8 cellular contexts compared by ENCODE assay signal in the genomic region with DNA sequence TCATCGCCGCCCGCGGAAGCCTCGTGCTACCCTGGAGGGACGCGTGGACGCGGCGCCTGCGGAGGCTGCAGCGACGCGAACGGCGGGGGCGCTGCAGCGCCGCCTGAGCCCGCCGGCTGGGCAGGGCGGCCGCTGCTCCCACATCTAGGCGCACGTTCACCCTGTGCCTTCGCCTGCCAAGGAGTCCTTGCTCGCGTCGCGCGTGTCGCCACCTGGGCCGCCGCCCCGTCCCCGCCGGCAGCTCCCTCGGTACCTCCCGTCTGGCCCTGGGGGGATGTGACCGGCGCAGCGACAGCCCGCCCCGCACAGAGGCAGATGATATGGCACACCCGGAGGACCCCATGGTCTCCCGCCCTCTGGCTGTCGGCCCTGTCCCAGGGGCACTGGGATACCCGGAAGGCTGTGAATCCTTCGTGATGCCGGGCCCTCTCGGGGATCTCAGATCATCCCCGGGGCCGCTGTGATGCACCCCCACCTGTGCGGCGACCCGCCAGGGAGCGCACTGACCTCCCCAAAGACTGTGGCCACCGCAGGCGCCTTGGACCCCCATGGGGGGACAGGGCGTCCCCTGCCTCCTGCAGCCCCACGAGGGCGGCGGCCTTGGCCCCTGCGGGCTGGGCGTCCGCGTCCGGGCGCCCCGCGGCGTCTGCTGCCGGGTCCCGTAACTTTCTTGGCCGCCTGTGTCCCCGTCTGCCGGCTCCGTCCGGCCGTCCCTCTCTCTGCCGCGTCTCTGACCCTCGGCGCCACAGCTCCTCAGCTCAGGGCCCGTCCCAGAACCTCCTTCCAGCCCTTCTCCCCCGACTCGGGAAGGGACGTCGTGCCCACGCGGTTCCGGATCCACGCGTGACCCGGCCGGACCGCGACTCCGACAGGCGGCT. TPM values are rescaled to one million over a fixed set of nuclear protein-coding genes. Genes with fewer than 3 reads are reported as not detected.
A peak's percentile ranks its signal among the peaks of the same experiment; 100 is the strongest.
DNase-seq lines count a peak whose midpoint lies in the region; ATAC-seq and TF ChIP-seq lines count a peak whose summit lies in the region.

No MANE protein-coding gene starts in this region.

- peak in 1 of 2 donors; percentile 64 for TF ChIP-seq POLR2A in lower leg skin (IDR thresholded peaks at IDR 0.05)

- H3K4me3 ChIP-seq in AG09309 (ENCODE audit: control insufficient read depth, low read depth, low read length) (peak overlapping the region; percentile 71), lower leg skin (ENCODE audit: low read depth, poor library complexity, severe bottlenecking) (peak overlapping the region; percentile 51)

- H3K36me3 Mint-ChIP-seq in dendritic cell treated with granulocyte-macrophage colony-stimulating factor and Interleukin-4, amounts not matched to agents 40 ng/mL and 50 ng/mL, for 4 days (ENCODE audit: low read depth) = peaks cover 8% of the 10 kb centered on the region

- peaks cover 37% of the 10 kb centered on the region for H3K27me3 Mint-ChIP-seq in dendritic cell treated with granulocyte-macrophage colony-stimulating factor and Interleukin-4, amounts not matched to agents 40 ng/mL and 50 ng/mL, for 4 days

- no peaks in the 10 kb centered on the region for H3K9me3 Mint-ChIP-seq in dendritic cell treated with granulocyte-macrophage colony-stimulating factor and Interleukin-4, amounts not matched to agents 40 ng/mL and 50 ng/mL, for 4 days

- H3K27ac Mint-ChIP-seq in dendritic cell treated with granulocyte-macrophage colony-stimulating factor and Interleukin-4, amounts not matched to agents 40 ng/mL and 50 ng/mL, for 4 days = peak overlapping the region; percentile 90

- peaks cover 50% of the 10 kb centered on the region for H3K4me1 Mint-ChIP-seq in dendritic cell treated with granulocyte-macrophage colony-stimulating factor and Interleukin-4, amounts not matched to agents 40 ng/mL and 50 ng/mL, for 4 days (ENCODE audit: low read depth)

- DNase-seq in AG09309 (ENCODE audit: low read depth) = no peak
- peak; percentile 70 for DNase-seq in LoVo (ENCODE audit: low spot score)
- peak; percentile 56 for DNase-seq in activated CD4-positive, CD25-positive, alpha-beta regulatory T cell treated with anti-CD3 and anti-CD28 coated beads, Interleukin-2, amount 50 U/mL, for 72 hours
- DNase-seq in lower leg skin (ENCODE audit: low spot score in 2 of 2) = no peak
- DNase-seq in stimulated activated CD4-positive, alpha-beta T cell treated with anti-CD3 and anti-CD28 coated beads, TNF-alpha, amount 100 ng/mL, for 48 hours (ENCODE audit: low read depth in 3 of 3) = peak in 2 of 3 donors; percentile 30 to 43
- DNase-seq in amniotic stem cell (lab: John Stamatoyannopoulos, UW) = no peak

- WGBS in lower leg skin, 2 donors = 0% methylated on average over 40 to 56 of the region's 100 CpGs

- ATAC-seq in GM19025 (IDR thresholded peaks at IDR 0.05; ENCODE audit: low read depth, unreplicated experiment) = peak; percentile 10

- intact Hi-C loops in dendritic cell treated with granulocyte-macrophage colony-stimulating factor and Interleukin-4, amounts not matched to agents 40 ng/mL and 50 ng/mL, for 4 days (cut with micrococcal nuclease) = loop anchor here (2.0 kb wide), 1 partner anchor 27 kb away; no protein-coding TSS in a partner anchor
- intact Hi-C loops in lower leg skin (cut with DNase I; ENCODE audit: low total_unique reads) = no loop called here

- TF ChIP-seq CTCF in AG09309 (IDR thresholded peaks at IDR 0.05; ENCODE audit: control insufficient read depth, insufficient read depth, low read depth, low read length, missing control alignments) (peak; percentile 14), lower leg skin (IDR thresholded peaks at IDR 0.05) (no peak)

- H3K4me3 Mint-ChIP-seq in dendritic cell treated with granulocyte-macrophage colony-stimulating factor and Interleukin-4, amounts not matched to agents 40 ng/mL and 50 ng/mL, for 4 days = peak overlapping the region; percentile 84

RNA-seq across cellular contexts. Expression of a gene that starts 0.7 kb away (rescaled TPM):
- 10 to 100 TPM; 12.1 to 19.1 (median 15.3) TPM for total RNA-seq in lower leg skin

RNA-seq across cellular contexts. Expression of a gene that starts 3.1 kb away (rescaled TPM):
- under 1 TPM in 2 of 4 donors, not detected in 2; 0.45 to 0.95 TPM for total RNA-seq in lower leg skin

RNA-seq across cellular contexts. Expression of a gene that starts 14.3 kb away (rescaled TPM):
- 1 to 10 TPM in 3 of 4 donors, under 1 TPM in 1; 0.64 to 1.9 (median 1.8) TPM for total RNA-seq in lower leg skin

RNA-seq across cellular contexts. Expression of a gene that starts 39.5 kb away (rescaled TPM):
- 100 to 1,000 TPM in 3 of 4 donors, 10 to 100 TPM in 1; 63.1 to 218 (median 126) TPM for total RNA-seq in lower leg skin

RNA-seq across cellular contexts. Expression of a gene that starts 45.0 kb away (rescaled TPM):
- 10 to 100 TPM in 3 of 4 donors, 1 to 10 TPM in 1; 5.6 to 17.7 (median 11.3) TPM for total RNA-seq in lower leg skin

Comparison
In these comparisons a context has a peak if more than half of its experiments do, and no peak if none do; other contexts are left out.
1. DNase-seq: peak in LoVo (single experiment), activated CD4-positive, CD25-positive, alpha-beta regulatory T cell treated with anti-CD3 and anti-CD28 coated beads, Interleukin-2, amount 50 U/mL, for 72 hours (single experiment) and stimulated activated CD4-positive, alpha-beta T cell treated with anti-CD3 and anti-CD28 coated beads, TNF-alpha, amount 100 ng/mL, for 48 hours (2 of 3); none in AG09309 (single experiment), lower leg skin (0 of 2) and amniotic stem cell (single experiment).